ENCODE assay signal across 1 cellular context in genomic region chr17:67818110-67819002, GRCh38.
TF ChIP-seq lines count a peak whose summit lies in the region.

No MANE protein-coding gene starts in this region.

TF ChIP-seq in WTC11, 78 proteins besides CTCF, POLR2A, EP300 and RAD21 (continued from another document):
- no peak for TF ChIP-seq CDX4 (CRISPR knock-in tag; IDR thresholded peaks at IDR 0.05; ENCODE audit: borderline replicate concordance)
- TF ChIP-seq ARID4B (CRISPR knock-in tag; IDR thresholded peaks at IDR 0.05; ENCODE audit: borderline replicate concordance) = no peak
- TF ChIP-seq HMGA2 (CRISPR knock-in tag; IDR thresholded peaks at IDR 0.05) = no peak
- TF ChIP-seq JUN (CRISPR knock-in tag; IDR thresholded peaks at IDR 0.05) = no peak
- no peak for TF ChIP-seq ZNF416 (CRISPR knock-in tag; IDR thresholded peaks at IDR 0.05)
